Comparison of ENCODE assay signal across 1 cellular context in the genomic region with DNA sequence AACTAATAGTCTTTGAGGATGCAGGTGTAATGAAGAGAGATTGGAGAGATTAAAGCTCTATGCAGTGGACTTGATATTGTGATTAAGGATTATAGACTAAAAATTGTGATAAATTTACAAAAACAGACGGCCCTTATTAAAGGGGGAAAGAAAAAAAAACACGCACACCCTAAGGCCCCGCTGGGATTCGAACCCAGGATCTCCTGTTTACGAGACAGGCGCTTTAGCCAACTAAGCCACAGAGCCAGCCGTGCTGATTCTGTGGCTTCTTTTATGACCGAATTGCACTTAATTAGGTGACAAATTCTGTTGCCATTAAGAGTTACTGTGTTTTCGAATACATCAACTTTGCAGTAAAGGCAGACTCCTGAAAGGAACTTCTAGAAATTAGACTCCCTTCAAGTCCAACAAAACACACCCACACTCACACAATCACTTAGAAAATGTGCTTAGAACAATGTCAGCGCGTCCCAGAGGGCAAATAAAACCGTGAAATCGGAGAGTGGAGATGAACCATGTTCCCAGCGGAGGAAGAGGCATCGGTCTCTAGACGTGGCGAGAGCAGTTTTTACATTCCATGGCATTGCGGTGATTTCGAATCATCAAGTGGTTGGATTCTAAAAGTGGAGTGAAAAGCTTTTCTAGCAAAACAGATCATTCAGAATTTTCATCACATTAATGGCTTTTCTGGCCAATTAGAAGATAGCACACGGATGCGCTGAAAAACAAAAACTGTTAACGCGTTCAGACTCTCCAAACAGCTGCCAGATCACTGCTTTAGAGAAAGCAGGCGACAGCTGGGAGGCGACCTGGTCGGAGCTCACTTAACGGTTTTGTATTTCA.
TF ChIP-seq lines count a peak whose summit lies in the region.

No MANE protein-coding gene starts in this region.

TF ChIP-seq in HEK293, 187 proteins besides CTCF, POLR2A, EP300 and RAD21 (continued from another document and continues in another):
- no peak for TF ChIP-seq RBAK (tag by site-specific recombination; IDR thresholded peaks at IDR 0.05)
- no peak for TF ChIP-seq ZBTB48 (tag by site-specific recombination; IDR thresholded peaks at IDR 0.05)
- TF ChIP-seq ZNF624 (tag by site-specific recombination; IDR thresholded peaks at IDR 0.05): no peak
- peak; percentile 49; the same call in 1 of the 2 replicates for TF ChIP-seq ZXDB (tag by site-specific recombination; IDR thresholded peaks at IDR 0.05)
- no peak for TF ChIP-seq HOXC10 (CRISPR knock-in tag; IDR thresholded peaks at IDR 0.05)
- TF ChIP-seq ZNF843 (tag by site-specific recombination; IDR thresholded peaks at IDR 0.05): no peak; the same call in 1 of the 2 replicates
- TF ChIP-seq KLF9 (tag by site-specific recombination; IDR thresholded peaks at IDR 0.05; ENCODE audit: low read depth): peak; percentile 31; the same call in 1 of the 2 replicates
- TF ChIP-seq GLI4 (tag by site-specific recombination; IDR thresholded peaks at IDR 0.05): 0 out of 2 replicates have a peak, but pooled peaks have one; percentile 53
- TF ChIP-seq OVOL3 (tag by site-specific recombination; IDR thresholded peaks at IDR 0.05): no peak
- TF ChIP-seq ZNF548 (tag by site-specific recombination; IDR thresholded peaks at IDR 0.05): no peak
- TF ChIP-seq ZNF600 (tag by site-specific recombination; IDR thresholded peaks at IDR 0.05): no peak; the same call in none of the 2 replicates
- TF ChIP-seq, protein P1, sequence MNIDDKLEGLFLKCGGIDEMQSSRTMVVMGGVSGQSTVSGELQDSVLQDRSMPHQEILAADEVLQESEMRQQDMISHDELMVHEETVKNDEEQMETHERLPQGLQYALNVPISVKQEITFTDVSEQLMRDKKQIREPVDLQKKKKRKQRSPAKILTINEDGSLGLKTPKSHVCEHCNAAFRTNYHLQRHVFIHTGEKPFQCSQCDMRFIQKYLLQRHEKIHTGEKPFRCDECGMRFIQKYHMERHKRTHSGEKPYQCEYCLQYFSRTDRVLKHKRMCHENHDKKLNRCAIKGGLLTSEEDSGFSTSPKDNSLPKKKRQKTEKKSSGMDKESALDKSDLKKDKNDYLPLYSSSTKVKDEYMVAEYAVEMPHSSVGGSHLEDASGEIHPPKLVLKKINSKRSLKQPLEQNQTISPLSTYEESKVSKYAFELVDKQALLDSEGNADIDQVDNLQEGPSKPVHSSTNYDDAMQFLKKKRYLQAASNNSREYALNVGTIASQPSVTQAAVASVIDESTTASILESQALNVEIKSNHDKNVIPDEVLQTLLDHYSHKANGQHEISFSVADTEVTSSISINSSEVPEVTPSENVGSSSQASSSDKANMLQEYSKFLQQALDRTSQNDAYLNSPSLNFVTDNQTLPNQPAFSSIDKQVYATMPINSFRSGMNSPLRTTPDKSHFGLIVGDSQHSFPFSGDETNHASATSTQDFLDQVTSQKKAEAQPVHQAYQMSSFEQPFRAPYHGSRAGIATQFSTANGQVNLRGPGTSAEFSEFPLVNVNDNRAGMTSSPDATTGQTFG (tag by site-specific recombination; IDR thresholded peaks at IDR 0.05; ENCODE audit: borderline replicate concordance): no peak
- no peak for TF ChIP-seq ZNF670 (tag by site-specific recombination; IDR thresholded peaks at IDR 0.05; ENCODE audit: low read depth)
- no peak for TF ChIP-seq ZNF677 (tag by site-specific recombination; IDR thresholded peaks at IDR 0.05)
- TF ChIP-seq ZNF561 (tag by site-specific recombination; IDR thresholded peaks at IDR 0.05; ENCODE audit: borderline replicate concordance): no peak; the same call in 1 of the 2 replicates
- TF ChIP-seq, protein P2, sequence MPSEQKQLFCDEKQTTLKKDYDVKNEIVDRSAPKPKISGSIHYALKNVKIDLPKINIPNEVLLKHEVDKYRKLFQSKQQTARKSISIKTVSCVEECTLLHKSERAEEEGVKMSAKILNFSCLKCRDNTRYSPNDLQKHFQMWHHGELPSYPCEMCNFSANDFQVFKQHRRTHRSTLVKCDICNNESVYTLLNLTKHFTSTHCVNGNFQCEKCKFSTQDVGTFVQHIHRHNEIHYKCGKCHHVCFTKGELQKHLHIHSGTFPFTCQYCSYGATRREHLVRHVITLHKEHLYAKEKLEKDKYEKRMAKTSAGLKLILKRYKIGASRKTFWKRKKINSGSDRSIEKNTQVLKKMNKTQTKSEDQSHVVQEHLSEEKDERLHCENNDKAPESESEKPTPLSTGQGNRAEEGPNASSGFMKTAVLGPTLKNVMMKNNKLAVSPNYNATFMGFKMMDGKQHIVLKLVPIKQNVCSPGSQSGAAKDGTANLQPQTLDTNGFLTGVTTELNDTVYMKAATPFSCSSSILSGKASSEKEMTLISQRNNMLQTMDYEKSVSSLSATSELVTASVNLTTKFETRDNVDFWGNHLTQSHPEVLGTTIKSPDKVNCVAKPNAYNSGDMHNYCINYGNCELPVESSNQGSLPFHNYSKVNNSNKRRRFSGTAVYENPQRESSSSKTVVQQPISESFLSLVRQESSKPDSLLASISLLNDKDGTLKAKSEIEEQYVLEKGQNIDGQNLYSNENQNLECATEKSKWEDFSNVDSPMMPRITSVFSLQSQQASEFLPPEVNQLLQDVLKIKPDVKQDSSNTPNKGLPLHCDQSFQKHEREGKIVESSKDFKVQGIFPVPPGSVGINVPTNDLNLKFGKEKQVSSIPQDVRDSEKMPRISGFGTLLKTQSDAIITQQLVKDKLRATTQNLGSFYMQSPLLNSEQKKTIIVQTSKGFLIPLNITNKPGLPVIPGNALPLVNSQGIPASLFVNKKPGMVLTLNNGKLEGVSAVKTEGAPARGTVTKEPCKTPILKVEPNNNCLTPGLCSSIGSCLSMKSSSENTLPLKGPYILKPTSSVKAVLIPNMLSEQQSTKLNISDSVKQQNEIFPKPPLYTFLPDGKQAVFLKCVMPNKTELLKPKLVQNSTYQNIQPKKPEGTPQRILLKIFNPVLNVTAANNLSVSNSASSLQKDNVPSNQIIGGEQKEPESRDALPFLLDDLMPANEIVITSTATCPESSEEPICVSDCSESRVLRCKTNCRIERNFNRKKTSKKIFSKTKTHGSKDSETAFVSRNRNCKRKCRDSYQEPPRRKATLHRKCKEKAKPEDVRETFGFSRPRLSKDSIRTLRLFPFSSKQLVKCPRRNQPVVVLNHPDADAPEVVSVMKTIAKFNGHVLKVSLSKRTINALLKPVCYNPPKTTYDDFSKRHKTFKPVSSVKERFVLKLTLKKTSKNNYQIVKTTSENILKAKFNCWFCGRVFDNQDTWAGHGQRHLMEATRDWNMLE (tag by site-specific recombination; conservative IDR thresholded peaks at IDR 0.05; ENCODE audit: low read depth): 0 out of 2 replicates have a peak, but pooled peaks have one; percentile 13
- TF ChIP-seq FEZF1 (tag by site-specific recombination; IDR thresholded peaks at IDR 0.05): peak; percentile 55; the same call in 1 of the 2 replicates
- TF ChIP-seq ZNF324 (tag by site-specific recombination; IDR thresholded peaks at IDR 0.05): peak; percentile 72; the same call in 1 of the 2 replicates
- TF ChIP-seq ZNF555 (tag by site-specific recombination; conservative IDR thresholded peaks at IDR 0.05): no peak
- no peak for TF ChIP-seq ZNF157 (tag by site-specific recombination; IDR thresholded peaks at IDR 0.05)
- TF ChIP-seq ZNF350 (tag by site-specific recombination; IDR thresholded peaks at IDR 0.05): no peak
- no peak for TF ChIP-seq ZNF514 (tag by site-specific recombination; IDR thresholded peaks at IDR 0.05)
- TF ChIP-seq, protein P3, sequence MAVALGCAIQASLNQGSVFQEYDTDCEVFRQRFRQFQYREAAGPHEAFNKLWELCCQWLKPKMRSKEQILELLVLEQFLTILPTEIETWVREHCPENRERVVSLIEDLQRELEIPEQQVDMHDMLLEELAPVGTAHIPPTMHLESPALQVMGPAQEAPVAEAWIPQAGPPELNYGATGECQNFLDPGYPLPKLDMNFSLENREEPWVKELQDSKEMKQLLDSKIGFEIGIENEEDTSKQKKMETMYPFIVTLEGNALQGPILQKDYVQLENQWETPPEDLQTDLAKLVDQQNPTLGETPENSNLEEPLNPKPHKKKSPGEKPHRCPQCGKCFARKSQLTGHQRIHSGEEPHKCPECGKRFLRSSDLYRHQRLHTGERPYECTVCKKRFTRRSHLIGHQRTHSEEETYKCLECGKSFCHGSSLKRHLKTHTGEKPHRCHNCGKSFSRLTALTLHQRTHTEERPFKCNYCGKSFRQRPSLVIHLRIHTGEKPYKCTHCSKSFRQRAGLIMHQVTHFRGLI (tag by site-specific recombination; IDR thresholded peaks at IDR 0.05): 0 out of 2 replicates have a peak, but pooled peaks have one; percentile 26
- TF ChIP-seq ZNF48 (tag by site-specific recombination; IDR thresholded peaks at IDR 0.05): no peak
- no peak for TF ChIP-seq ZNF133 (tag by site-specific recombination; IDR thresholded peaks at IDR 0.05)
- no peak for TF ChIP-seq ZNF776 (tag by site-specific recombination; IDR thresholded peaks at IDR 0.05; ENCODE audit: borderline replicate concordance)
- peak; percentile 56; the same call in 1 of the 2 replicates for TF ChIP-seq KLF10 (tag by site-specific recombination; IDR thresholded peaks at IDR 0.05)
- TF ChIP-seq ZNF530 (tag by site-specific recombination; IDR thresholded peaks at IDR 0.05; ENCODE audit: low read depth): no peak
- peak; percentile 89 for TF ChIP-seq ZNF501 (tag by site-specific recombination; IDR thresholded peaks at IDR 0.05)
- TF ChIP-seq ZNF785 (tag by site-specific recombination; IDR thresholded peaks at IDR 0.05): no peak
- TF ChIP-seq SALL2 (tag by site-specific recombination; IDR thresholded peaks at IDR 0.05; ENCODE audit: borderline replicate concordance): no peak
- TF ChIP-seq ZNF114 (tag by site-specific recombination; IDR thresholded peaks at IDR 0.05): no peak
- peak; percentile 95 for TF ChIP-seq ZBTB17 (tag by site-specific recombination; IDR thresholded peaks at IDR 0.05)
- no peak for TF ChIP-seq ZNF585B (tag by site-specific recombination; IDR thresholded peaks at IDR 0.05)
- TF ChIP-seq ZNF394 (tag by site-specific recombination; IDR thresholded peaks at IDR 0.05; ENCODE audit: borderline replicate concordance): peak; percentile 51
- TF ChIP-seq, protein P4, sequence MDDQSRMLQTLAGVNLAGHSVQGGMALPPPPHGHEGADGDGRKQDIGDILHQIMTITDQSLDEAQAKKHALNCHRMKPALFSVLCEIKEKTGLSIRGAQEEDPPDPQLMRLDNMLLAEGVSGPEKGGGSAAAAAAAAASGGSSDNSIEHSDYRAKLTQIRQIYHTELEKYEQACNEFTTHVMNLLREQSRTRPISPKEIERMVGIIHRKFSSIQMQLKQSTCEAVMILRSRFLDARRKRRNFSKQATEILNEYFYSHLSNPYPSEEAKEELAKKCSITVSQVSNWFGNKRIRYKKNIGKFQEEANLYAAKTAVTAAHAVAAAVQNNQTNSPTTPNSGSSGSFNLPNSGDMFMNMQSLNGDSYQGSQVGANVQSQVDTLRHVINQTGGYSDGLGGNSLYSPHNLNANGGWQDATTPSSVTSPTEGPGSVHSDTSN (CRISPR knock-in tag; IDR thresholded peaks at IDR 0.05): no peak
- TF ChIP-seq, protein P5, sequence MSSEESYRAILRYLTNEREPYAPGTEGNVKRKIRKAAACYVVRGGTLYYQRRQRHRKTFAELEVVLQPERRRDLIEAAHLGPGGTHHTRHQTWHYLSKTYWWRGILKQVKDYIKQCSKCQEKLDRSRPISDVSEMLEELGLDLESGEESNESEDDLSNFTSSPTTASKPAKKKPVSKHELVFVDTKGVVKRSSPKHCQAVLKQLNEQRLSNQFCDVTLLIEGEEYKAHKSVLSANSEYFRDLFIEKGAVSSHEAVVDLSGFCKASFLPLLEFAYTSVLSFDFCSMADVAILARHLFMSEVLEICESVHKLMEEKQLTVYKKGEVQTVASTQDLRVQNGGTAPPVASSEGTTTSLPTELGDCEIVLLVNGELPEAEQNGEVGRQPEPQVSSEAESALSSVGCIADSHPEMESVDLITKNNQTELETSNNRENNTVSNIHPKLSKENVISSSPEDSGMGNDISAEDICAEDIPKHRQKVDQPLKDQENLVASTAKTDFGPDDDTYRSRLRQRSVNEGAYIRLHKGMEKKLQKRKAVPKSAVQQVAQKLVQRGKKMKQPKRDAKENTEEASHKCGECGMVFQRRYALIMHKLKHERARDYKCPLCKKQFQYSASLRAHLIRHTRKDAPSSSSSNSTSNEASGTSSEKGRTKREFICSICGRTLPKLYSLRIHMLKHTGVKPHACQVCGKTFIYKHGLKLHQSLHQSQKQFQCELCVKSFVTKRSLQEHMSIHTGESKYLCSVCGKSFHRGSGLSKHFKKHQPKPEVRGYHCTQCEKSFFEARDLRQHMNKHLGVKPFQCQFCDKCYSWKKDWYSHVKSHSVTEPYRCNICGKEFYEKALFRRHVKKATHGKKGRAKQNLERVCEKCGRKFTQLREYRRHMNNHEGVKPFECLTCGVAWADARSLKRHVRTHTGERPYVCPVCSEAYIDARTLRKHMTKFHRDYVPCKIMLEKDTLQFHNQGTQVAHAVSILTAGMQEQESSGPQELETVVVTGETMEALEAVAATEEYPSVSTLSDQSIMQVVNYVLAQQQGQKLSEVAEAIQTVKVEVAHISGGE (tag by site-specific recombination; conservative IDR thresholded peaks at IDR 0.05; ENCODE audit: low read depth): no peak; the same call in 1 of the 2 replicates
- TF ChIP-seq ZBTB7A (tag by site-specific recombination; IDR thresholded peaks at IDR 0.05; ENCODE audit: low read depth): no peak
- TF ChIP-seq, protein P6, sequence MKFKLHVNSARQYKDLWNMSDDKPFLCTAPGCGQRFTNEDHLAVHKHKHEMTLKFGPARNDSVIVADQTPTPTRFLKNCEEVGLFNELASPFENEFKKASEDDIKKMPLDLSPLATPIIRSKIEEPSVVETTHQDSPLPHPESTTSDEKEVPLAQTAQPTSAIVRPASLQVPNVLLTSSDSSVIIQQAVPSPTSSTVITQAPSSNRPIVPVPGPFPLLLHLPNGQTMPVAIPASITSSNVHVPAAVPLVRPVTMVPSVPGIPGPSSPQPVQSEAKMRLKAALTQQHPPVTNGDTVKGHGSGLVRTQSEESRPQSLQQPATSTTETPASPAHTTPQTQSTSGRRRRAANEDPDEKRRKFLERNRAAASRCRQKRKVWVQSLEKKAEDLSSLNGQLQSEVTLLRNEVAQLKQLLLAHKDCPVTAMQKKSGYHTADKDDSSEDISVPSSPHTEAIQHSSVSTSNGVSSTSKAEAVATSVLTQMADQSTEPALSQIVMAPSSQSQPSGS (tag by site-specific recombination; IDR thresholded peaks at IDR 0.05; ENCODE audit: low read depth): 0 out of 2 replicates have a peak, but pooled peaks have one; percentile 4
- TF ChIP-seq ZNF37A (tag by site-specific recombination; IDR thresholded peaks at IDR 0.05): no peak
- TF ChIP-seq ZNF23 (tag by site-specific recombination; IDR thresholded peaks at IDR 0.05; ENCODE audit: borderline replicate concordance): no peak
- TF ChIP-seq ZNF423 (tag by site-specific recombination; IDR thresholded peaks at IDR 0.05): 0 out of 2 replicates have a peak, but pooled peaks have one; percentile 17
- no peak for TF ChIP-seq SP2 (tag by site-specific recombination; IDR thresholded peaks at IDR 0.05)
- TF ChIP-seq, protein P7, sequence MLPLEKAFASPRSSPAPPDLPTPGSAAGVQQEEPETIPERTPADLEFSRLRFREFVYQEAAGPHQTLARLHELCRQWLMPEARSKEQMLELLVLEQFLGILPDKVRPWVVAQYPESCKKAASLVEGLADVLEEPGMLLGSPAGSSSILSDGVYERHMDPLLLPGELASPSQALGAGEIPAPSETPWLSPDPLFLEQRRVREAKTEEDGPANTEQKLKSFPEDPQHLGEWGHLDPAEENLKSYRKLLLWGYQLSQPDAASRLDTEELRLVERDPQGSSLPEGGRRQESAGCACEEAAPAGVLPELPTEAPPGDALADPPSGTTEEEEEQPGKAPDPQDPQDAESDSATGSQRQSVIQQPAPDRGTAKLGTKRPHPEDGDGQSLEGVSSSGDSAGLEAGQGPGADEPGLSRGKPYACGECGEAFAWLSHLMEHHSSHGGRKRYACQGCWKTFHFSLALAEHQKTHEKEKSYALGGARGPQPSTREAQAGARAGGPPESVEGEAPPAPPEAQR (tag by site-specific recombination; IDR thresholded peaks at IDR 0.05): no peak
- TF ChIP-seq ZFHX2 (tag by site-specific recombination; conservative IDR thresholded peaks at IDR 0.05): 0 out of 2 replicates have a peak, but pooled peaks have one; percentile 18
- no peak for TF ChIP-seq YY2 (tag by site-specific recombination; IDR thresholded peaks at IDR 0.05)
